In genomic region chr10:5684971-5685763, GRCh38 we compare ENCODE assay signal across 7 cellular contexts. TPM values are rescaled to one million over a fixed set of nuclear protein-coding genes. Genes with fewer than 3 reads are reported as not detected.
DNase-seq lines count a peak whose midpoint lies in the region; FAIRE-seq and TF ChIP-seq lines count a peak whose summit lies in the region.

No MANE protein-coding gene starts in this region.

- CTCF ChIA-PET in HEK293T (lab: Yijun Ruan, JAX), result no interaction called here

- TF ChIP-seq POLR2A in GM12891 (IDR thresholded peaks at IDR 0.05; ENCODE audit: low read depth, low read length), result no peak; the same call in 1 of the 2 replicates
- TF ChIP-seq POLR2A in lower leg skin (IDR thresholded peaks at IDR 0.05), result no peak

- DNase-seq in GM12891 (ENCODE audit: insufficient read length, low spot score) (no peak), HEK293T (ENCODE audit: extremely low spot score) (peak; percentile 49), NAMALWA (ENCODE audit: low spot score) (peak; percentile 86), dedifferentiated amniotic fluid mesenchymal stem cell (ENCODE audit: extremely low spot score) (peak; percentile 74), lower leg skin (ENCODE audit: low spot score in 2 of 2) (peak; percentile 62 to 94)
- peak; percentile 83 for DNase-seq in activated CD4-positive, alpha-beta T cell treated with anti-CD3 and anti-CD28 coated beads for 48 hours
- peak; percentile 56 to 70 for DNase-seq in stimulated activated CD4-positive, alpha-beta T cell treated with anti-CD3 and anti-CD28 coated beads, Interleukin-4, amount 100 ng/mL, for 48 hours (ENCODE audit: low read depth in 2 of 2)

- H3K4me3 ChIP-seq in lower leg skin (ENCODE audit: low read depth, poor library complexity, severe bottlenecking), result peak overlapping the region; percentile 94

- no peak for TF ChIP-seq CTCF in lower leg skin (IDR thresholded peaks at IDR 0.05)

- POLR2A ChIA-PET in HEK293T (lab: Yijun Ruan, JAX), result interaction anchor here (0.6 to 1.3 kb wide), 3 partner anchors 15 to 91 kb away, joined by 3 read pairs; no protein-coding TSS in a partner anchor

- peak; percentile 87 for FAIRE-seq in GM12891 (lab: Jason Lieb, UNC)

- WGBS in lower leg skin, 2 donors, result 0 to 1% methylated on average over 35 to 41 of the region's 77 CpGs

- intact Hi-C loops in lower leg skin (cut with DNase I; ENCODE audit: low total_unique reads), result loop anchor here (10.0 kb wide), 1 partner anchor 190 kb away; no protein-coding TSS in a partner anchor

TF ChIP-seq in GM12891, 5 proteins besides CTCF, POLR2A, EP300 and RAD21:
- TF ChIP-seq POLR2AphosphoS5 (IDR thresholded peaks at IDR 0.05; ENCODE audit: low read depth, low read length) (0 out of 2 replicates have a peak, but pooled peaks have one; percentile 9), PAX5 (IDR thresholded peaks at IDR 0.05; ENCODE audit: insufficient read depth, low read length, severe bottlenecking) (no peak), SPI1 (IDR thresholded peaks at IDR 0.05; ENCODE audit: low read depth, low read length) (no peak), POU2F2 (IDR thresholded peaks at IDR 0.05; ENCODE audit: low read depth, low read length) (no peak), TAF1 (IDR thresholded peaks at IDR 0.05; ENCODE audit: low read depth, low read length) (peak; percentile 48; the same call in 1 of the 2 replicates)

TF ChIP-seq in HEK293T, 16 proteins besides CTCF, POLR2A, EP300 and RAD21:
- TF ChIP-seq SUZ12 (IDR thresholded peaks at IDR 0.05) (no peak), FOXA1 (IDR thresholded peaks at IDR 0.05) (no peak), L3MBTL2 (conservative IDR thresholded peaks at IDR 0.05) (peak; percentile 53), FOXK2 (IDR thresholded peaks at IDR 0.05) (no peak), PKNOX1 (IDR thresholded peaks at IDR 0.05) (peak; percentile 20; the same call in 1 of the 2 replicates), LEF1 (IDR thresholded peaks at IDR 0.05; ENCODE audit: borderline replicate concordance) (0 out of 2 replicates have a peak, but pooled peaks have one; percentile 45), FOXM1 (IDR thresholded peaks at IDR 0.05; ENCODE audit: borderline replicate concordance) (0 out of 2 replicates have a peak, but pooled peaks have one; percentile 35), NFRKB (IDR thresholded peaks at IDR 0.05) (no peak)

RNA-seq across cellular contexts. Expression of gene TASOR2, which starts 0.5 kb away (rescaled TPM):
- 11.8 TPM for polyA plus RNA-seq in GM12891 (2012; ENCODE audit: low read depth, missing spikeins)
- total RNA-seq in lower leg skin, result 10 to 100 TPM; 27.0 to 50.5 (median 35.4) TPM

RNA-seq across cellular contexts. Expression of gene ASB13, which starts 18.8 kb away (rescaled TPM):
- 6.8 TPM for polyA plus RNA-seq in GM12891 (2012; ENCODE audit: low read depth, missing spikeins)
- total RNA-seq in lower leg skin, result 10 to 100 TPM in 3 of 4 donors, 1 to 10 TPM in 1; 9.9 to 28.5 (median 18.4) TPM
